8 cellular contexts compared by ENCODE assay signal in genomic region chr21:36125513-36126121, GRCh38. TPM values are rescaled to one million over a fixed set of nuclear protein-coding genes. Genes with fewer than 3 reads are reported as not detected.
DNase-seq lines count a peak whose midpoint lies in the region; ATAC-seq and TF ChIP-seq lines count a peak whose summit lies in the region.

No MANE protein-coding gene starts in this region.

- H3K4me3 ChIP-seq in CD4-positive, CD25-positive, alpha-beta regulatory T cell (ENCODE audit: low read depth, low read length): no peak overlapping the region
- H3K4me3 ChIP-seq in HEK293 (ENCODE audit: low read depth, low read length): no peak overlapping the region
- H3K4me3 ChIP-seq in esophagus squamous epithelium: no peak overlapping the region

- peak; percentile 68 for TF ChIP-seq CTCF in HEK293 (tag by site-specific recombination; IDR thresholded peaks at IDR 0.05)
- peak; percentile 77 to 94 (median 90) for TF ChIP-seq CTCF in esophagus squamous epithelium (IDR thresholded peaks at IDR 0.05)
- peak; percentile 86 for TF ChIP-seq CTCF in neural crest cell (conservative IDR thresholded peaks at IDR 0.05)

- intact Hi-C loops in esophagus squamous epithelium (cut with DNase I): no loop called here

- H3K9me3 Mint-ChIP-seq in CD4-positive, CD25-positive, alpha-beta regulatory T cell: no peaks in the 10 kb centered on the region
- H3K9me3 Mint-ChIP-seq in neural crest cell: no peaks in the 10 kb centered on the region

- H3K27me3 ChIP-seq in CD4-positive, CD25-positive, alpha-beta regulatory T cell (ENCODE audit: control insufficient read depth, insufficient read depth, low read length): no peaks in the 10 kb centered on the region
- no peaks in the 10 kb centered on the region for H3K27me3 ChIP-seq in esophagus squamous epithelium

- peak; percentile 36 to 78 (median 56) for DNase-seq in CD4-positive, CD25-positive, alpha-beta regulatory T cell
- DNase-seq in NCI-H82 (lab: John Stamatoyannopoulos, UW): peak; percentile 66
- peak; percentile 64 for DNase-seq in activated CD8-positive, alpha-beta memory T cell treated with anti-CD3 and anti-CD28 coated beads, Interleukin-2, amount 50 U/mL, for 48 hours
- no peak for DNase-seq in esophagus squamous epithelium (lab: John Stamatoyannopoulos, UW)
- DNase-seq in neural crest cell (ENCODE audit: low read depth, low spot score): peak; percentile 47

- no peak overlapping the region for H3K27ac Mint-ChIP-seq in CD4-positive, CD25-positive, alpha-beta regulatory T cell
- H3K27ac Mint-ChIP-seq in neural crest cell (ENCODE audit: unreplicated experiment): no peak overlapping the region

- peaks cover 5 to 27% (median 15%) of the 10 kb centered on the region in 4 donors for H3K4me1 Mint-ChIP-seq in CD4-positive, CD25-positive, alpha-beta regulatory T cell
- peaks cover 7% of the 10 kb centered on the region for H3K4me1 Mint-ChIP-seq in neural crest cell

- WGBS in esophagus squamous epithelium, 2 donors: 12 to 18% methylated on average over 8 of the region's 8 CpGs

- H3K9me3 ChIP-seq in CD4-positive, CD25-positive, alpha-beta regulatory T cell (ENCODE audit: control insufficient read depth in 2 of 2, low read length in 2 of 2): no peaks in the 10 kb centered on the region
- H3K9me3 ChIP-seq in HEK293 (ENCODE audit: control insufficient read depth, insufficient read depth, low read depth, low read length): no peaks in the 10 kb centered on the region
- no peaks in the 10 kb centered on the region for H3K9me3 ChIP-seq in esophagus squamous epithelium

- peaks cover 3% of the 10 kb centered on the region for H3K4me1 ChIP-seq in CD4-positive, CD25-positive, alpha-beta regulatory T cell (ENCODE audit: control insufficient read depth, insufficient read depth, low read length, poor library complexity, severe bottlenecking)
- H3K4me1 ChIP-seq in HEK293 (ENCODE audit: control insufficient read depth, insufficient read depth, low read length): peaks cover 2% of the 10 kb centered on the region; the same call in 1 of the 2 replicates
- H3K4me1 ChIP-seq in esophagus squamous epithelium: peaks cover 27 to 61% (median 40%) of the 10 kb centered on the region in 3 donors

- POLR2A ChIA-PET in HEK293 (lab: Yijun Ruan, JAX): no interaction called here

- no peak for TF ChIP-seq POLR2A in esophagus squamous epithelium (IDR thresholded peaks at IDR 0.05)

- H3K36me3 Mint-ChIP-seq in CD4-positive, CD25-positive, alpha-beta regulatory T cell: no peaks in the 10 kb centered on the region
- no peaks in the 10 kb centered on the region for H3K36me3 Mint-ChIP-seq in neural crest cell (ENCODE audit: low read depth)

- peaks cover 17% of the 10 kb centered on the region for H3K27me3 Mint-ChIP-seq in CD4-positive, CD25-positive, alpha-beta regulatory T cell
- peaks cover 16% of the 10 kb centered on the region for H3K27me3 Mint-ChIP-seq in neural crest cell (ENCODE audit: low read depth)

- ATAC-seq in CD4-positive, CD25-positive, alpha-beta regulatory T cell (ENCODE audit: low read depth in 2 of 2): peak in 1 of 2 donors; percentile 63
- ATAC-seq in GM19395 (IDR thresholded peaks at IDR 0.05; ENCODE audit: unreplicated experiment) (no peak), GM21423 (IDR thresholded peaks at IDR 0.05; ENCODE audit: unreplicated experiment) (no peak)

- CTCF ChIA-PET in HEK293 (lab: Yijun Ruan, JAX): interaction anchor here (0.6 to 5.7 kb wide), 26 partner anchors 8 to 773 kb away, joined by 3 to 39 read pairs (median 4); partner anchors contain the start of gene MORC3

- H3K4me3 Mint-ChIP-seq in CD4-positive, CD25-positive, alpha-beta regulatory T cell: peak overlapping the region in 1 of 4 donors; percentile 30
- peak overlapping the region; percentile 67 for H3K4me3 Mint-ChIP-seq in neural crest cell

- no peak overlapping the region for H3K27ac ChIP-seq in CD4-positive, CD25-positive, alpha-beta regulatory T cell (ENCODE audit: insufficient read depth, low read length, poor library complexity, severe bottlenecking)
- H3K27ac ChIP-seq in HEK293 (ENCODE audit: extremely low read depth, low read depth, low read length): no peak overlapping the region
- peak overlapping the region; percentile 92 to 93 (median 93) for H3K27ac ChIP-seq in esophagus squamous epithelium

- H3K36me3 ChIP-seq in CD4-positive, CD25-positive, alpha-beta regulatory T cell (ENCODE audit: control insufficient read depth, insufficient read depth, low read length): no peaks in the 10 kb centered on the region
- H3K36me3 ChIP-seq in HEK293 (ENCODE audit: control insufficient read depth in 2 of 2, insufficient read depth in 1 of 2, low read length in 2 of 2): no peaks in the 10 kb centered on the region
- H3K36me3 ChIP-seq in esophagus squamous epithelium: no peaks in the 10 kb centered on the region

TF ChIP-seq in HEK293, 187 proteins besides CTCF, POLR2A, EP300 and RAD21:
- TF ChIP-seq ZEB2 (tag by site-specific recombination; IDR thresholded peaks at IDR 0.05) (0 out of 2 replicates have a peak, but pooled peaks have one; percentile 36), ZNF639 (tag by site-specific recombination; IDR thresholded peaks at IDR 0.05) (no peak)
TF ChIP-seq in HEK293: peak in this region for 1.

RNA-seq across cellular contexts. Expression of gene CBR3, which starts 9.3 kb away (rescaled TPM):
- total RNA-seq in CD4-positive, CD25-positive, alpha-beta regulatory T cell: 1.8 TPM
- 10 to 100 TPM in 3 of 4 donors, 1 to 10 TPM in 1; 4.7 to 13.2 (median 10.8) TPM for polyA plus RNA-seq in CD4-positive, CD25-positive, alpha-beta regulatory T cell
- 100 to 1,000 TPM in 3 of 4 donors, 10 to 100 TPM in 1; 67.3 to 158 (median 122) TPM for total RNA-seq in esophagus squamous epithelium
- total RNA-seq in neural crest cell: 2.1 and 2.8 TPM in 2 replicates

RNA-seq across cellular contexts. Expression of gene DOP1B, which starts 31.0 kb away (rescaled TPM):
- 34.6 TPM for total RNA-seq in CD4-positive, CD25-positive, alpha-beta regulatory T cell
- 1 to 10 TPM; 3.5 to 9.1 (median 6.3) TPM for polyA plus RNA-seq in CD4-positive, CD25-positive, alpha-beta regulatory T cell
- total RNA-seq in esophagus squamous epithelium: 10 to 100 TPM; 18.5 to 36.7 (median 26.2) TPM
- total RNA-seq in neural crest cell: 13.5 and 14.5 TPM in 2 replicates

RNA-seq across cellular contexts. Expression of gene CBR1, which starts 55.8 kb away (rescaled TPM):
- 9.8 TPM for total RNA-seq in CD4-positive, CD25-positive, alpha-beta regulatory T cell
- polyA plus RNA-seq in CD4-positive, CD25-positive, alpha-beta regulatory T cell: 10 to 100 TPM; 58.3 to 72.0 (median 62.1) TPM
- total RNA-seq in esophagus squamous epithelium: 100 to 1,000 TPM; 320 to 932 (median 584) TPM
- 2.1 and 2.4 TPM in 2 replicates for total RNA-seq in neural crest cell

Comparison
In these comparisons a context has a peak if more than half of its experiments do, and no peak if none do; other contexts are left out.
1. H3K27ac ChIP-seq: peak in esophagus squamous epithelium (4 of 4); none in CD4-positive, CD25-positive, alpha-beta regulatory T cell (single experiment) and HEK293 (single experiment).
2. RNA of gene CBR3, which starts 9.3 kb away (total RNA-seq): 67.3 to 158 TPM in esophagus squamous epithelium; 2.1 to 2.8 TPM in neural crest cell and 1.8 TPM in CD4-positive, CD25-positive, alpha-beta regulatory T cell (single experiment); every median in the first group is over 10 times any median in the second.
3. RNA of gene CBR1, which starts 55.8 kb away (total RNA-seq): 320 to 932 TPM in esophagus squamous epithelium; 9.8 TPM in CD4-positive, CD25-positive, alpha-beta regulatory T cell (single experiment) and 2.1 to 2.4 TPM in neural crest cell; every median in the first group is over 10 times any median in the second.
4. Peak in every context shown above with its lines, with median percentiles within 50 percentile points of each other: CTCF ChIP-seq.